Comparison of ENCODE assay signal across 14 cellular contexts in genomic region chr13:41001695-41002094, GRCh38. TPM values are rescaled to one million over a fixed set of nuclear protein-coding genes. Genes with fewer than 3 reads are reported as not detected.
DNase-seq lines count a peak whose midpoint lies in the region; ATAC-seq and TF ChIP-seq lines count a peak whose summit lies in the region.
"Had no signal": no experiment of that assay in that cellular context is flagged by ENCODE, and none has a peak within 500 bp of the region (broad histone marks: within the 10 kb centered on the region; RNA-seq: fewer than 3 reads in every experiment).

No MANE protein-coding gene starts in this region.

- TF ChIP-seq CTCF in CD8-positive, alpha-beta T cell (IDR thresholded peaks at IDR 0.05), result no peak

- no peaks in the 10 kb centered on the region for H3K9me3 Mint-ChIP-seq in CD8-positive, alpha-beta T cell
- peaks cover 5% of the 10 kb centered on the region for H3K9me3 Mint-ChIP-seq in activated CD8-positive, alpha-beta T cell treated with anti-CD3 and anti-CD28 coated beads, Interleukin-2, amount 10 ng/mL, durations not matched to agents 7 days and 5 days (ENCODE audit: insufficient read depth)
- H3K9me3 Mint-ChIP-seq in naive B cell, result no peaks in the 10 kb centered on the region

- ATAC-seq in CD8-positive, alpha-beta T cell, result no peak
- ATAC-seq in activated CD8-positive, alpha-beta T cell treated with anti-CD3 and anti-CD28 coated beads, Interleukin-2, amount 10 ng/mL, durations not matched to agents 7 days and 5 days, result no peak
- ATAC-seq in naive B cell (ENCODE audit: low read depth in 2 of 2), result no peak
- ATAC-seq: sciatic nerve had no signal

- H3K4me1 ChIP-seq in BLaER1 treated with 17β-estradiol and CSF1 and Interleukin-3, amounts not matched to agents 10 nM and 100 nM, result peaks cover 79 to 99% (median 92%) of the 10 kb centered on the region in 10 experiments
- H3K4me1 ChIP-seq in CD8-positive, alpha-beta T cell (ENCODE audit: insufficient read depth, low read length), result peaks cover 81% of the 10 kb centered on the region

- intact Hi-C loops in CD8-positive, alpha-beta T cell (cut with DNase I, micrococcal nuclease), result no loop called here

- DNase-seq in CD8-positive, alpha-beta T cell, result no peak
- no peak for DNase-seq in activated CD8-positive, alpha-beta T cell treated with anti-CD3 and anti-CD28 coated beads, Interleukin-2, amount 10 ng/mL, durations not matched to agents 7 days and 5 days
- DNase-seq in naive B cell, result no peak
- no peak for DNase-seq in NCI-H345 treated with DMSO at 0.1 percent for 48 hours (lab: John Stamatoyannopoulos, UW; ENCODE audit: unreplicated experiment)
- no peak for DNase-seq in A172 (ENCODE audit: low spot score)
- DNase-seq in effector CD4-positive, alpha-beta T cell, result no peak
- DNase-seq: activated gamma-delta T cell, dorsolateral prefrontal cortex, mesendoderm, MG63, NCI-H187, SJCRH30 had no signal

- H3K36me3 Mint-ChIP-seq in CD8-positive, alpha-beta T cell, result peaks cover 21% of the 10 kb centered on the region
- peaks cover 53% of the 10 kb centered on the region for H3K36me3 Mint-ChIP-seq in activated CD8-positive, alpha-beta T cell treated with anti-CD3 and anti-CD28 coated beads, Interleukin-2, amount 10 ng/mL, durations not matched to agents 7 days and 5 days (ENCODE audit: low read depth)
- peaks cover 3 to 9% of the 10 kb centered on the region in 2 donors for H3K36me3 Mint-ChIP-seq in naive B cell

- peaks cover 78% of the 10 kb centered on the region for H3K4me1 Mint-ChIP-seq in CD8-positive, alpha-beta T cell (ENCODE audit: low read depth)
- H3K4me1 Mint-ChIP-seq in activated CD8-positive, alpha-beta T cell treated with anti-CD3 and anti-CD28 coated beads, Interleukin-2, amount 10 ng/mL, durations not matched to agents 7 days and 5 days (ENCODE audit: low read depth), result peaks cover 71% of the 10 kb centered on the region
- H3K4me1 Mint-ChIP-seq in naive B cell, result peaks cover 53 to 84% (median 62%) of the 10 kb centered on the region in 3 donors

- peaks cover 35 to 62% (median 57%) of the 10 kb centered on the region in 11 experiments for H3K36me3 ChIP-seq in BLaER1 treated with 17β-estradiol and CSF1 and Interleukin-3, amounts not matched to agents 10 nM and 100 nM
- H3K36me3 ChIP-seq in CD8-positive, alpha-beta T cell (ENCODE audit: insufficient read depth, low read length), result no peaks in the 10 kb centered on the region
- H3K36me3 ChIP-seq: SJCRH30 had no signal

- POLR2A ChIA-PET in CD8-positive, alpha-beta T cell (lab: Charles Lee), result interaction anchor here (1.0 to 2.8 kb wide), 2 partner anchors 9 to 59 kb away, joined by 3 to 9 read pairs; partner anchors contain the start of gene WBP4
- POLR2A ChIA-PET in activated CD8-positive, alpha-beta T cell treated with anti-CD3 and anti-CD28 coated beads, Interleukin-2, amount 10 ng/mL, durations not matched to agents 7 days and 5 days (lab: Charles Lee), result interaction anchor here (0.6 to 2.4 kb wide), 4 partner anchors 11 to 20 kb away, joined by 3 to 12 read pairs (median 4); partner anchors contain the start of gene ELF1

- CTCF ChIA-PET in CD8-positive, alpha-beta T cell (lab: Charles Lee), result interaction anchor here (2.2 kb wide), 1 partner anchor 27 kb away, joined by 13 read pairs; no protein-coding TSS in a partner anchor
- CTCF ChIA-PET in activated CD8-positive, alpha-beta T cell treated with anti-CD3 and anti-CD28 coated beads, Interleukin-2, amount 10 ng/mL, durations not matched to agents 7 days and 5 days (lab: Charles Lee), result interaction anchor here (1.9 to 3.4 kb wide), 4 partner anchors 13 to 27 kb away, joined by 10 to 22 read pairs (median 10); partner anchors contain the start of gene ELF1

- H3K9me3 ChIP-seq in BLaER1 treated with 17β-estradiol and CSF1 and Interleukin-3, amounts not matched to agents 10 nM and 100 nM (replicated peaks in 1 of 11), result no peaks in the 10 kb centered on the region; a peak in 2 of 22 replicates
- no peaks in the 10 kb centered on the region for H3K9me3 ChIP-seq in CD8-positive, alpha-beta T cell (ENCODE audit: low read length)
- H3K9me3 ChIP-seq: MG63, SJCRH30 had no signal

- peak overlapping the region; percentile 37 for H3K4me3 Mint-ChIP-seq in CD8-positive, alpha-beta T cell
- H3K4me3 Mint-ChIP-seq in activated CD8-positive, alpha-beta T cell treated with anti-CD3 and anti-CD28 coated beads, Interleukin-2, amount 10 ng/mL, durations not matched to agents 7 days and 5 days, result peak overlapping the region; percentile 15
- peak overlapping the region in 6 of 8 donors; percentile 10 to 71 (median 66) for H3K4me3 Mint-ChIP-seq in naive B cell

- H3K9ac ChIP-seq in BLaER1 treated with 17β-estradiol and CSF1 and Interleukin-3, amounts not matched to agents 10 nM and 100 nM, result peak overlapping the region in 8 of 11 experiments; percentile 2 to 83 (median 51); a peak in 13 of 22 replicates

- peak overlapping the region; percentile 2 to 97 (median 93); a peak in 19 of 22 replicates for H3K27ac ChIP-seq in BLaER1 treated with 17β-estradiol and CSF1 and Interleukin-3, amounts not matched to agents 10 nM and 100 nM
- no peak overlapping the region for H3K27ac ChIP-seq in CD8-positive, alpha-beta T cell (ENCODE audit: low read depth, low read length)
- H3K27ac ChIP-seq: dorsolateral prefrontal cortex, SJCRH30 had no signal

- H3K27ac Mint-ChIP-seq in CD8-positive, alpha-beta T cell, result peak overlapping the region; percentile 88
- H3K27ac Mint-ChIP-seq in activated CD8-positive, alpha-beta T cell treated with anti-CD3 and anti-CD28 coated beads, Interleukin-2, amount 10 ng/mL, durations not matched to agents 7 days and 5 days, result peak overlapping the region; percentile 60
- peak overlapping the region; percentile 44 to 94 (median 83) for H3K27ac Mint-ChIP-seq in naive B cell

- H3K27me3 ChIP-seq in BLaER1 treated with 17β-estradiol and CSF1 and Interleukin-3, amounts not matched to agents 10 nM and 100 nM, result no peaks in the 10 kb centered on the region
- no peaks in the 10 kb centered on the region for H3K27me3 ChIP-seq in CD8-positive, alpha-beta T cell (ENCODE audit: insufficient read depth, low read length)
- H3K27me3 ChIP-seq: dorsolateral prefrontal cortex, MG63, SJCRH30 had no signal

- peak overlapping the region in 3 of 10 experiments; percentile 18 to 54 (median 20); a peak in 1 of 20 replicates for H3K4me3 ChIP-seq in BLaER1 treated with 17β-estradiol and CSF1 and Interleukin-3, amounts not matched to agents 10 nM and 100 nM
- peak overlapping the region; percentile 16 for H3K4me3 ChIP-seq in CD8-positive, alpha-beta T cell (ENCODE audit: low read depth, low read length)
- H3K4me3 ChIP-seq: dorsolateral prefrontal cortex, MG63, SJCRH30 had no signal

- no peaks in the 10 kb centered on the region for H3K27me3 Mint-ChIP-seq in CD8-positive, alpha-beta T cell (ENCODE audit: low read depth)
- no peaks in the 10 kb centered on the region for H3K27me3 Mint-ChIP-seq in activated CD8-positive, alpha-beta T cell treated with anti-CD3 and anti-CD28 coated beads, Interleukin-2, amount 10 ng/mL, durations not matched to agents 7 days and 5 days (ENCODE audit: low read depth)
- H3K27me3 Mint-ChIP-seq in naive B cell, result no peaks in the 10 kb centered on the region

- H4K20me1 ChIP-seq in BLaER1 treated with 17β-estradiol and CSF1 and Interleukin-3, amounts not matched to agents 10 nM and 100 nM, result peaks cover 33 to 100% (median 51%) of the 10 kb centered on the region in 11 experiments

- H3K4me2 ChIP-seq in BLaER1 treated with 17β-estradiol and CSF1 and Interleukin-3, amounts not matched to agents 10 nM and 100 nM, result peak overlapping the region; percentile 56 to 93 (median 90)

RNA-seq across cellular contexts. Expression of gene ELF1, which starts 17.4 kb away (rescaled TPM):
- 100 to 1,000 TPM; 308 to 313 TPM for total RNA-seq in CD8-positive, alpha-beta T cell
- total RNA-seq in activated CD8-positive, alpha-beta T cell treated with anti-CD3 and anti-CD28 coated beads, Interleukin-2, amount 10 ng/mL, durations not matched to agents 7 days and 5 days, result 100 to 1,000 TPM; 106 to 107 TPM
- polyA plus RNA-seq in naive B cell (ENCODE audit: low read depth in 6 of 6), result 100 to 1,000 TPM; 127 to 183 (median 144) TPM
- total RNA-seq in A172 (2014; rRNA removed; shearing (Covaris generic)), result 6.9 and 8.8 TPM in 2 replicates

RNA-seq across cellular contexts. Expression of gene WBP4, which starts 59.6 kb away (rescaled TPM):
- total RNA-seq in CD8-positive, alpha-beta T cell, result 1 to 10 TPM; 6.1 to 7.2 TPM
- 10 to 100 TPM in 1 of 2 experiments, 1 to 10 TPM in 1; 9.7 to 10.4 TPM for total RNA-seq in activated CD8-positive, alpha-beta T cell treated with anti-CD3 and anti-CD28 coated beads, Interleukin-2, amount 10 ng/mL, durations not matched to agents 7 days and 5 days
- polyA plus RNA-seq in naive B cell (ENCODE audit: low read depth in 6 of 6), result 1 to 10 TPM; 3.8 to 4.7 (median 4.2) TPM
- 10.6 and 11.9 TPM in 2 replicates for total RNA-seq in A172 (2014; rRNA removed; shearing (Covaris generic))

Comparison
In these comparisons a context has a peak if more than half of its experiments do, and no peak if none do; other contexts are left out.
1. H3K4me3 Mint-ChIP-seq: peak in every context shown above with its lines; median percentile 66 in naive B cell; 37 in CD8-positive, alpha-beta T cell; 15 in activated CD8-positive, alpha-beta T cell treated with anti-CD3 and anti-CD28 coated beads, Interleukin-2, amount 10 ng/mL, durations not matched to agents 7 days and 5 days.
2. RNA of gene ELF1, which starts 17.4 kb away (total RNA-seq): 308 to 313 TPM in CD8-positive, alpha-beta T cell and 106 to 107 TPM in activated CD8-positive, alpha-beta T cell treated with anti-CD3 and anti-CD28 coated beads, Interleukin-2, amount 10 ng/mL, durations not matched to agents 7 days and 5 days; 6.9 to 8.8 TPM in A172; every median in the first group is over 10 times any median in the second.
3. Peak in every context shown above with its lines, with median percentiles within 50 percentile points of each other: H3K27ac Mint-ChIP-seq.